9 cellular contexts compared by ENCODE assay signal in the genomic region with DNA sequence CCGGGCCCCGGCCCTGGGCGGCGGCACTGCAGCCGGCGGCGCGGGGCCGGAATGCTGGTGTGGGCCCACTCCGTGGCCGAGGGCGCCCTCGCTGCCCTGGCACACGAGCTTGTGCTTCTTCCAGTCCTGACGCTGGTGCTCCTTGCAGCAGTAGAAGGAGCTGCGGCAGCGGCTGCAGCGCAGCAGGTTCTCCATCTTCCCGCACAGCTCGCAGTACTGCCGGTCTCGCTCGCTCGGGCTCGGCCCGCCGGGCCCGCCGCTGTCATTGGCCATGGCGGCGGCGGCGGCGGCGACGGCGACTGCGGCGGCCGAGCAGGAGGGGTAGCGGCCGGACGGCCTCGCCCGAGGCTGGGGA. TPM values are rescaled to one million over a fixed set of nuclear protein-coding genes. Genes with fewer than 3 reads are reported as not detected.
DNase-seq lines count a peak whose midpoint lies in the region; ATAC-seq, FAIRE-seq and TF ChIP-seq lines count a peak whose summit lies in the region.
"Had no signal": no experiment of that assay in that cellular context is flagged by ENCODE, and none has a peak within 500 bp of the region (broad histone marks: within the 10 kb centered on the region; RNA-seq: fewer than 3 reads in every experiment).

No MANE protein-coding gene starts in this region.

- DNase-seq in DMS 273 (lab: John Stamatoyannopoulos, UW; ENCODE audit: unreplicated experiment) = peak; percentile 84
- no peak for DNase-seq in DMS 273 treated with DMSO at 0.1 percent for 48 hours (lab: John Stamatoyannopoulos, UW)
- peak; percentile 79 for DNase-seq in Karpas-422
- DNase-seq in activated CD8-positive, alpha-beta T cell treated with anti-CD3 and anti-CD28 coated beads for 36 hours = peak; percentile 48
- DNase-seq in fibroblast of gingiva (ENCODE audit: low read depth) = peak; percentile 44
- peak; percentile 61 for DNase-seq in nephron progenitor cell
- DNase-seq in H54 (ENCODE audit: insufficient read length, low spot score) = no peak

- H3K9ac ChIP-seq in Karpas-422 (ENCODE audit: low read length) = peak overlapping the region; percentile 80

- no peaks in the 10 kb centered on the region for H3K9me2 ChIP-seq in Karpas-422 (replicated peaks; ENCODE audit: insufficient read depth, low read length)

- POLR2A ChIA-PET in activated CD8-positive, alpha-beta T cell treated with anti-CD3 and anti-CD28 coated beads for 36 hours (lab: Charles Lee) = interaction anchor here (0.9 to 2.2 kb wide), 5 partner anchors 10 to 130 kb away, joined by 3 to 8 read pairs (median 3); no protein-coding TSS in a partner anchor

- H3K36me3 ChIP-seq in Karpas-422 (ENCODE audit: insufficient read depth, low read length) = peaks cover 9% of the 10 kb centered on the region

- peak overlapping the region; percentile 60 for H3K27ac Mint-ChIP-seq in activated CD8-positive, alpha-beta T cell treated with anti-CD3 and anti-CD28 coated beads for 36 hours
- no peak overlapping the region for H3K27ac Mint-ChIP-seq in nephron progenitor cell

- peaks cover 51% of the 10 kb centered on the region for H3K79me2 ChIP-seq in Karpas-422 (ENCODE audit: low read length)

- peaks cover 4% of the 10 kb centered on the region for H3K27me3 Mint-ChIP-seq in activated CD8-positive, alpha-beta T cell treated with anti-CD3 and anti-CD28 coated beads for 36 hours
- H3K27me3 Mint-ChIP-seq in nephron progenitor cell (ENCODE audit: low read depth, poor library complexity) = peaks cover 13% of the 10 kb centered on the region

- peaks cover 36% of the 10 kb centered on the region for H3K4me1 Mint-ChIP-seq in activated CD8-positive, alpha-beta T cell treated with anti-CD3 and anti-CD28 coated beads for 36 hours (ENCODE audit: low read depth)
- peaks cover 55% of the 10 kb centered on the region for H3K4me1 Mint-ChIP-seq in nephron progenitor cell

- intact Hi-C loops in activated CD8-positive, alpha-beta T cell treated with anti-CD3 and anti-CD28 coated beads for 36 hours (cut with micrococcal nuclease) = loop anchor here (5.0 kb wide), 2 partner anchors 59 to 106 kb away; partner anchors contain the start of gene TSNAX

- no peaks in the 10 kb centered on the region for H3K9me3 ChIP-seq in Karpas-422 (ENCODE audit: low read length)

- no peak for TF ChIP-seq CTCF in activated CD8-positive, alpha-beta T cell treated with anti-CD3 and anti-CD28 coated beads for 36 hours (IDR thresholded peaks at IDR 0.05)
- no peak for TF ChIP-seq CTCF in nephron progenitor cell (IDR thresholded peaks at IDR 0.05)

- peak; percentile 29 for ATAC-seq in GM21529 (IDR thresholded peaks at IDR 0.05; ENCODE audit: unreplicated experiment)
- ATAC-seq in activated CD8-positive, alpha-beta T cell treated with anti-CD3 and anti-CD28 coated beads for 36 hours = peak; percentile 28

- CTCF ChIA-PET in activated CD8-positive, alpha-beta T cell treated with anti-CD3 and anti-CD28 coated beads for 36 hours (lab: Charles Lee) = interaction anchor here (1.3 to 1.7 kb wide), 4 partner anchors 61 to 115 kb away, joined by 3 to 6 read pairs (median 4); partner anchors contain the start of genes EXOC8 and SPRTN

- H3K36me3 Mint-ChIP-seq in activated CD8-positive, alpha-beta T cell treated with anti-CD3 and anti-CD28 coated beads for 36 hours (ENCODE audit: low read depth) = peaks cover 37% of the 10 kb centered on the region
- peaks cover 5% of the 10 kb centered on the region for H3K36me3 Mint-ChIP-seq in nephron progenitor cell (ENCODE audit: low read depth)

- H3K9me3 Mint-ChIP-seq in activated CD8-positive, alpha-beta T cell treated with anti-CD3 and anti-CD28 coated beads for 36 hours = no peaks in the 10 kb centered on the region
- no peaks in the 10 kb centered on the region for H3K9me3 Mint-ChIP-seq in nephron progenitor cell

- peak overlapping the region; percentile 78 for H3K4me3 Mint-ChIP-seq in activated CD8-positive, alpha-beta T cell treated with anti-CD3 and anti-CD28 coated beads for 36 hours
- peak overlapping the region; percentile 77 for H3K4me3 Mint-ChIP-seq in nephron progenitor cell

- peaks cover 29% of the 10 kb centered on the region for H4K20me1 ChIP-seq in Karpas-422 (ENCODE audit: insufficient read depth, low read depth, low read length)

- TF ChIP-seq POLR2A in H54 (IDR thresholded peaks at IDR 0.05; ENCODE audit: low read depth, low read length) = no peak

- no peak for FAIRE-seq in H54 (lab: Jason Lieb, UNC)
- FAIRE-seq: A204.1 had no signal

- 0 out of 2 replicates have a peak overlapping the region, but pooled peaks have one; percentile 13 for H2AFZ ChIP-seq in Karpas-422 (ENCODE audit: low read length)

- H3K4me2 ChIP-seq in Karpas-422 (ENCODE audit: low read depth, low read length, poor library complexity, severe bottlenecking) = peak overlapping the region; percentile 74

- peaks cover 38% of the 10 kb centered on the region for H3K4me1 ChIP-seq in Karpas-422 (ENCODE audit: low read length)

- peak overlapping the region; percentile 57 for H3K27ac ChIP-seq in Karpas-422 (ENCODE audit: low read length)

- no peaks in the 10 kb centered on the region for H3K27me3 ChIP-seq in Karpas-422 (ENCODE audit: low read length)

- peak overlapping the region; percentile 74 for H3K4me3 ChIP-seq in Karpas-422 (ENCODE audit: low read length)

RNA-seq across cellular contexts. Expression of gene EGLN1, which starts 0.5 kb away (rescaled TPM):
- 48.3 and 59.0 TPM in 2 replicates for total RNA-seq in Karpas-422 (2014; rRNA removed; shearing (Covaris generic); ENCODE audit: low replicate concordance)
- 10 to 100 TPM; 46.5 to 47.2 TPM for total RNA-seq in activated CD8-positive, alpha-beta T cell treated with anti-CD3 and anti-CD28 coated beads for 36 hours

Comparison
In these comparisons a context has a peak if more than half of its experiments do, and no peak if none do; other contexts are left out.
1. DNase-seq: peak in DMS 273 (single experiment), Karpas-422 (single experiment), activated CD8-positive, alpha-beta T cell treated with anti-CD3 and anti-CD28 coated beads for 36 hours (single experiment), fibroblast of gingiva (single experiment) and nephron progenitor cell (single experiment); none in DMS 273 treated with DMSO at 0.1 percent for 48 hours (single experiment) and H54 (single experiment).